Comparison of ENCODE assay signal across 1 cellular context in genomic region chr6:26199057-26199772, GRCh38.
TF ChIP-seq lines count a peak whose summit lies in the region.

No MANE protein-coding gene starts in this region.

TF ChIP-seq in K562, 482 proteins besides CTCF, POLR2A, EP300 and RAD21 (continued from another document and continues in another):
- TF ChIP-seq, protein P1, sequence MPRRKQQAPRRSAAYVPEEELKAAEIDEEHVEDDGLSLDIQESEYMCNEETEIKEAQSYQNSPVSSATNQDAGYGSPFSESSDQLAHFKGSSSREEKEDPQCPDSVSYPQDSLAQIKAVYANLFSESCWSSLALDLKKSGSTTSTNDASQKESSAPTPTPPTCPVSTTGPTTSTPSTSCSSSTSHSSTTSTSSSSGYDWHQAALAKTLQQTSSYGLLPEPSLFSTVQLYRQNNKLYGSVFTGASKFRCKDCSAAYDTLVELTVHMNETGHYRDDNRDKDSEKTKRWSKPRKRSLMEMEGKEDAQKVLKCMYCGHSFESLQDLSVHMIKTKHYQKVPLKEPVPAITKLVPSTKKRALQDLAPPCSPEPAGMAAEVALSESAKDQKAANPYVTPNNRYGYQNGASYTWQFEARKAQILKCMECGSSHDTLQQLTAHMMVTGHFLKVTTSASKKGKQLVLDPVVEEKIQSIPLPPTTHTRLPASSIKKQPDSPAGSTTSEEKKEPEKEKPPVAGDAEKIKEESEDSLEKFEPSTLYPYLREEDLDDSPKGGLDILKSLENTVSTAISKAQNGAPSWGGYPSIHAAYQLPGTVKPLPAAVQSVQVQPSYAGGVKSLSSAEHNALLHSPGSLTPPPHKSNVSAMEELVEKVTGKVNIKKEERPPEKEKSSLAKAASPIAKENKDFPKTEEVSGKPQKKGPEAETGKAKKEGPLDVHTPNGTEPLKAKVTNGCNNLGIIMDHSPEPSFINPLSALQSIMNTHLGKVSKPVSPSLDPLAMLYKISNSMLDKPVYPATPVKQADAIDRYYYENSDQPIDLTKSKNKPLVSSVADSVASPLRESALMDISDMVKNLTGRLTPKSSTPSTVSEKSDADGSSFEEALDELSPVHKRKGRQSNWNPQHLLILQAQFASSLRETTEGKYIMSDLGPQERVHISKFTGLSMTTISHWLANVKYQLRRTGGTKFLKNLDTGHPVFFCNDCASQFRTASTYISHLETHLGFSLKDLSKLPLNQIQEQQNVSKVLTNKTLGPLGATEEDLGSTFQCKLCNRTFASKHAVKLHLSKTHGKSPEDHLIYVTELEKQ (CRISPR knock-in tag; IDR thresholded peaks at IDR 0.05) = no peak
- peak; percentile 87; the same call in 1 of the 2 replicates for TF ChIP-seq ZNF830 (CRISPR knock-in tag; IDR thresholded peaks at IDR 0.05)
- TF ChIP-seq NCOA4 (IDR thresholded peaks at IDR 0.05; ENCODE audit: partially characterized antibody) = no peak
- peak; percentile 92 for TF ChIP-seq HNRNPLL (IDR thresholded peaks at IDR 0.05; ENCODE audit: low read depth, low read length, poor library complexity, severe bottlenecking)
- TF ChIP-seq, protein P2, sequence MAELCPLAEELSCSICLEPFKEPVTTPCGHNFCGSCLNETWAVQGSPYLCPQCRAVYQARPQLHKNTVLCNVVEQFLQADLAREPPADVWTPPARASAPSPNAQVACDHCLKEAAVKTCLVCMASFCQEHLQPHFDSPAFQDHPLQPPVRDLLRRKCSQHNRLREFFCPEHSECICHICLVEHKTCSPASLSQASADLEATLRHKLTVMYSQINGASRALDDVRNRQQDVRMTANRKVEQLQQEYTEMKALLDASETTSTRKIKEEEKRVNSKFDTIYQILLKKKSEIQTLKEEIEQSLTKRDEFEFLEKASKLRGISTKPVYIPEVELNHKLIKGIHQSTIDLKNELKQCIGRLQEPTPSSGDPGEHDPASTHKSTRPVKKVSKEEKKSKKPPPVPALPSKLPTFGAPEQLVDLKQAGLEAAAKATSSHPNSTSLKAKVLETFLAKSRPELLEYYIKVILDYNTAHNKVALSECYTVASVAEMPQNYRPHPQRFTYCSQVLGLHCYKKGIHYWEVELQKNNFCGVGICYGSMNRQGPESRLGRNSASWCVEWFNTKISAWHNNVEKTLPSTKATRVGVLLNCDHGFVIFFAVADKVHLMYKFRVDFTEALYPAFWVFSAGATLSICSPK (IDR thresholded peaks at IDR 0.05; ENCODE audit: borderline replicate concordance) = no peak
- TF ChIP-seq, protein P3, sequence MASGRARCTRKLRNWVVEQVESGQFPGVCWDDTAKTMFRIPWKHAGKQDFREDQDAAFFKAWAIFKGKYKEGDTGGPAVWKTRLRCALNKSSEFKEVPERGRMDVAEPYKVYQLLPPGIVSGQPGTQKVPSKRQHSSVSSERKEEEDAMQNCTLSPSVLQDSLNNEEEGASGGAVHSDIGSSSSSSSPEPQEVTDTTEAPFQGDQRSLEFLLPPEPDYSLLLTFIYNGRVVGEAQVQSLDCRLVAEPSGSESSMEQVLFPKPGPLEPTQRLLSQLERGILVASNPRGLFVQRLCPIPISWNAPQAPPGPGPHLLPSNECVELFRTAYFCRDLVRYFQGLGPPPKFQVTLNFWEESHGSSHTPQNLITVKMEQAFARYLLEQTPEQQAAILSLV (tag; IDR thresholded peaks at IDR 0.05) = no peak
- no peak; the same call in 1 of the 2 replicates for TF ChIP-seq ZBTB1 (CRISPR knock-in tag; IDR thresholded peaks at IDR 0.05; ENCODE audit: borderline replicate concordance, low read depth)
- TF ChIP-seq CEBPZ (IDR thresholded peaks at IDR 0.05; ENCODE audit: borderline replicate concordance, low read depth, low read length) = no peak
- peak; percentile 49; the same call in 1 of the 2 replicates for TF ChIP-seq HEY1 (CRISPR knock-in tag; IDR thresholded peaks at IDR 0.05; ENCODE audit: borderline replicate concordance)
- no peak for TF ChIP-seq SETDB1 (IDR thresholded peaks at IDR 0.05; ENCODE audit: low read length)
- peak; percentile 94; the same call in 1 of the 2 replicates for TF ChIP-seq MED1 (CRISPR knock-in tag; IDR thresholded peaks at IDR 0.05; ENCODE audit: borderline replicate concordance)
- no peak for TF ChIP-seq CBX3 (IDR thresholded peaks at IDR 0.05; ENCODE audit: borderline replicate concordance in 1 of 2, low read length in 2 of 2)
- no peak for TF ChIP-seq ZNF347 (CRISPR knock-in tag; IDR thresholded peaks at IDR 0.05; ENCODE audit: low read depth)
- TF ChIP-seq MTA3 (IDR thresholded peaks at IDR 0.05; ENCODE audit: borderline replicate concordance) = peak; percentile 99
- TF ChIP-seq HDAC1 (IDR thresholded peaks at IDR 0.05) = peak in 1 of 2 experiments; percentile 56; a peak in 2 of 4 replicates
- TF ChIP-seq, protein P4, sequence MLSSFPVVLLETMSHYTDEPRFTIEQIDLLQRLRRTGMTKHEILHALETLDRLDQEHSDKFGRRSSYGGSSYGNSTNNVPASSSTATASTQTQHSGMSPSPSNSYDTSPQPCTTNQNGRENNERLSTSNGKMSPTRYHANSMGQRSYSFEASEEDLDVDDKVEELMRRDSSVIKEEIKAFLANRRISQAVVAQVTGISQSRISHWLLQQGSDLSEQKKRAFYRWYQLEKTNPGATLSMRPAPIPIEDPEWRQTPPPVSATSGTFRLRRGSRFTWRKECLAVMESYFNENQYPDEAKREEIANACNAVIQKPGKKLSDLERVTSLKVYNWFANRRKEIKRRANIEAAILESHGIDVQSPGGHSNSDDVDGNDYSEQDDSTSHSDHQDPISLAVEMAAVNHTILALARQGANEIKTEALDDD (IDR thresholded peaks at IDR 0.05) = peak; percentile 5; the same call in 1 of the 2 replicates
- TF ChIP-seq BRF2 (IDR thresholded peaks at IDR 0.05; ENCODE audit: borderline replicate concordance, insufficient read depth, insufficient read length) = no peak
- TF ChIP-seq EP400 (IDR thresholded peaks at IDR 0.05) = peak; percentile 53; the same call in 1 of the 2 replicates
- no peak for TF ChIP-seq CBX2 (IDR thresholded peaks at IDR 0.05; ENCODE audit: insufficient read depth, low read length, poor library complexity, severe bottlenecking)
- TF ChIP-seq YBX1 (IDR thresholded peaks at IDR 0.05) = no peak
- no peak for TF ChIP-seq ZNF311 (CRISPR knock-in tag; IDR thresholded peaks at IDR 0.05)
- TF ChIP-seq MBD2 (IDR thresholded peaks at IDR 0.05; ENCODE audit: borderline replicate concordance, low read depth) = peak; percentile 92
- no peak for TF ChIP-seq TCF7L2 (IDR thresholded peaks at IDR 0.05; ENCODE audit: low read depth, low read length)
- TF ChIP-seq KDM2B (CRISPR knock-in tag; IDR thresholded peaks at IDR 0.05) = no peak
- peak; percentile 83 for TF ChIP-seq MYC (IDR thresholded peaks at IDR 0.05; ENCODE audit: low read depth, low read length)
- TF ChIP-seq MYC (CRISPR knock-in tag; IDR thresholded peaks at IDR 0.05; ENCODE audit: borderline replicate concordance, low read depth) = peak; percentile 60; the same call in 1 of the 2 replicates
- TF ChIP-seq PML (IDR thresholded peaks at IDR 0.05; ENCODE audit: low read length) = peak; percentile 96
- TF ChIP-seq AFF1 (IDR thresholded peaks at IDR 0.05; ENCODE audit: low read depth in 1 of 2, partially characterized antibody in 2 of 2) = peak in 1 of 2 experiments; percentile 98
- no peak for TF ChIP-seq ARID3A (IDR thresholded peaks at IDR 0.05; ENCODE audit: borderline replicate concordance, low read depth, low read length)
- peak; percentile 89 for TF ChIP-seq PTBP1 (IDR thresholded peaks at IDR 0.05; ENCODE audit: low read depth, low read length)
- TF ChIP-seq, protein P5, sequence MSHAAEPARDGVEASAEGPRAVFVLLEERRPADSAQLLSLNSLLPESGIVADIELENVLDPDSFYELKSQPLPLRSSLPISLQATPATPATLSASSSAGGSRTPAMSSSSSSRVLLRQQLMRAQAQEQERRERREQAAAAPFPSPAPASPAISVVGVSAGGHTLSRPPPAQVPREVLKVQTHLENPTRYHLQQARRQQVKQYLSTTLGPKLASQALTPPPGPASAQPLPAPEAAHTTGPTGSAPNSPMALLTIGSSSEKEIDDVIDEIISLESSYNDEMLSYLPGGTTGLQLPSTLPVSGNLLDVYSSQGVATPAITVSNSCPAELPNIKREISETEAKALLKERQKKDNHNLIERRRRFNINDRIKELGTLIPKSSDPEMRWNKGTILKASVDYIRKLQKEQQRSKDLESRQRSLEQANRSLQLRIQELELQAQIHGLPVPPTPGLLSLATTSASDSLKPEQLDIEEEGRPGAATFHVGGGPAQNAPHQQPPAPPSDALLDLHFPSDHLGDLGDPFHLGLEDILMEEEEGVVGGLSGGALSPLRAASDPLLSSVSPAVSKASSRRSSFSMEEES (CRISPR knock-in tag; IDR thresholded peaks at IDR 0.05) = no peak
- no peak for TF ChIP-seq CBX5 (IDR thresholded peaks at IDR 0.05; ENCODE audit: borderline replicate concordance, low read depth)
- no peak for TF ChIP-seq SRF (CRISPR knock-in tag; IDR thresholded peaks at IDR 0.05)
- TF ChIP-seq HNRNPL (IDR thresholded peaks at IDR 0.05; ENCODE audit: low read depth, low read length) = peak; percentile 98
- TF ChIP-seq ZNF174 (CRISPR knock-in tag; IDR thresholded peaks at IDR 0.05) = no peak
- peak; percentile 15; the same call in 1 of the 2 replicates for TF ChIP-seq VEZF1 (CRISPR knock-in tag; IDR thresholded peaks at IDR 0.05)
- no peak for TF ChIP-seq TCFL5 (CRISPR knock-in tag; conservative IDR thresholded peaks at IDR 0.05)
- peak; percentile 94 for TF ChIP-seq CHCHD3 (CRISPR knock-in tag; IDR thresholded peaks at IDR 0.05)
